In the genomic region with DNA sequence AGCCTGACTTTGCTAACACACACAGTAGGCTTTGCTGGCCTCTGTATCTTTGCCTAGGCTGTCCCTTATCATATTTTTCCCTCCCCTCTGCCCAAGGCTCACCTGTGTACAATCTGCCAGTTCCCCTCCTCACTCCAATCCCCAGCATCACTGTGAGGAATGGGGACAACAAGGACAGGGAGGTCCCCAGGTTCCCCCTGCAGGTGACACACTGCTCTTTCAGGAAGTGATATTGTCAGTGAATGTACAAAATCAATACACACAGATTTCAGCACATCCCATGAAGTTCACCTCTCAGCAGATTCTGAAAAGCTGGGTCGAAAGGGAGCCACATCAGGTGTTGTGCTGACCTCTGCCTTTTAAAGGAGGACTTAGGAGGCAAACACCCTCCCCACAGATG, we compare ENCODE assay signal across 2 cellular contexts.
TF ChIP-seq lines count a peak whose summit lies in the region.

No MANE protein-coding gene starts in this region.

TF ChIP-seq in HepG2, 621 proteins besides CTCF, POLR2A, EP300 and RAD21:
- TF ChIP-seq, protein P1, sequence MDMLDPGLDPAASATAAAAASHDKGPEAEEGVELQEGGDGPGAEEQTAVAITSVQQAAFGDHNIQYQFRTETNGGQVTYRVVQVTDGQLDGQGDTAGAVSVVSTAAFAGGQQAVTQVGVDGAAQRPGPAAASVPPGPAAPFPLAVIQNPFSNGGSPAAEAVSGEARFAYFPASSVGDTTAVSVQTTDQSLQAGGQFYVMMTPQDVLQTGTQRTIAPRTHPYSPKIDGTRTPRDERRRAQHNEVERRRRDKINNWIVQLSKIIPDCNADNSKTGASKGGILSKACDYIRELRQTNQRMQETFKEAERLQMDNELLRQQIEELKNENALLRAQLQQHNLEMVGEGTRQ (IDR thresholded peaks at IDR 0.05; ENCODE audit: low read depth, low read length), result no peak
- TF ChIP-seq, protein P1 (CRISPR knock-in tag; IDR thresholded peaks at IDR 0.05; ENCODE audit: borderline replicate concordance), result no peak
- TF ChIP-seq SMC3 (IDR thresholded peaks at IDR 0.05; ENCODE audit: low read length), result 0 out of 2 replicates have a peak, but pooled peaks have one; percentile 10
- peak; percentile 24 for TF ChIP-seq STAG1 (CRISPR knock-in tag; IDR thresholded peaks at IDR 0.05)
- no peak for TF ChIP-seq THYN1 (CRISPR knock-in tag; IDR thresholded peaks at IDR 0.05; ENCODE audit: borderline replicate concordance, low read depth)
- TF ChIP-seq ZNF570 (CRISPR knock-in tag; IDR thresholded peaks at IDR 0.05; ENCODE audit: borderline replicate concordance), result no peak
- 0 out of 2 replicates have a peak, but pooled peaks have one; percentile 16 for TF ChIP-seq ONECUT2 (CRISPR knock-in tag; IDR thresholded peaks at IDR 0.05)
- TF ChIP-seq, protein P2, sequence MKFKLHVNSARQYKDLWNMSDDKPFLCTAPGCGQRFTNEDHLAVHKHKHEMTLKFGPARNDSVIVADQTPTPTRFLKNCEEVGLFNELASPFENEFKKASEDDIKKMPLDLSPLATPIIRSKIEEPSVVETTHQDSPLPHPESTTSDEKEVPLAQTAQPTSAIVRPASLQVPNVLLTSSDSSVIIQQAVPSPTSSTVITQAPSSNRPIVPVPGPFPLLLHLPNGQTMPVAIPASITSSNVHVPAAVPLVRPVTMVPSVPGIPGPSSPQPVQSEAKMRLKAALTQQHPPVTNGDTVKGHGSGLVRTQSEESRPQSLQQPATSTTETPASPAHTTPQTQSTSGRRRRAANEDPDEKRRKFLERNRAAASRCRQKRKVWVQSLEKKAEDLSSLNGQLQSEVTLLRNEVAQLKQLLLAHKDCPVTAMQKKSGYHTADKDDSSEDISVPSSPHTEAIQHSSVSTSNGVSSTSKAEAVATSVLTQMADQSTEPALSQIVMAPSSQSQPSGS (CRISPR knock-in tag; IDR thresholded peaks at IDR 0.05), result no peak

TF ChIP-seq in HEK293, 187 proteins besides CTCF, POLR2A, EP300 and RAD21 (continued from another document):
- TF ChIP-seq, protein P3, sequence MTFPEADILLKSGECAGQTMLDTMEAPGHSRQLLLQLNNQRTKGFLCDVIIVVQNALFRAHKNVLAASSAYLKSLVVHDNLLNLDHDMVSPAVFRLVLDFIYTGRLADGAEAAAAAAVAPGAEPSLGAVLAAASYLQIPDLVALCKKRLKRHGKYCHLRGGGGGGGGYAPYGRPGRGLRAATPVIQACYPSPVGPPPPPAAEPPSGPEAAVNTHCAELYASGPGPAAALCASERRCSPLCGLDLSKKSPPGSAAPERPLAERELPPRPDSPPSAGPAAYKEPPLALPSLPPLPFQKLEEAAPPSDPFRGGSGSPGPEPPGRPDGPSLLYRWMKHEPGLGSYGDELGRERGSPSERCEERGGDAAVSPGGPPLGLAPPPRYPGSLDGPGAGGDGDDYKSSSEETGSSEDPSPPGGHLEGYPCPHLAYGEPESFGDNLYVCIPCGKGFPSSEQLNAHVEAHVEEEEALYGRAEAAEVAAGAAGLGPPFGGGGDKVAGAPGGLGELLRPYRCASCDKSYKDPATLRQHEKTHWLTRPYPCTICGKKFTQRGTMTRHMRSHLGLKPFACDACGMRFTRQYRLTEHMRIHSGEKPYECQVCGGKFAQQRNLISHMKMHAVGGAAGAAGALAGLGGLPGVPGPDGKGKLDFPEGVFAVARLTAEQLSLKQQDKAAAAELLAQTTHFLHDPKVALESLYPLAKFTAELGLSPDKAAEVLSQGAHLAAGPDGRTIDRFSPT (tag by site-specific recombination; IDR thresholded peaks at IDR 0.05), result no peak
- TF ChIP-seq ZBTB48 (tag by site-specific recombination; IDR thresholded peaks at IDR 0.05) (no peak), ZNF555 (tag by site-specific recombination; conservative IDR thresholded peaks at IDR 0.05) (no peak), ZNF341 (tag by site-specific recombination; IDR thresholded peaks at IDR 0.05; ENCODE audit: low read depth) (no peak)
